Comparison of ENCODE assay signal across 19 cellular contexts in the genomic region with DNA sequence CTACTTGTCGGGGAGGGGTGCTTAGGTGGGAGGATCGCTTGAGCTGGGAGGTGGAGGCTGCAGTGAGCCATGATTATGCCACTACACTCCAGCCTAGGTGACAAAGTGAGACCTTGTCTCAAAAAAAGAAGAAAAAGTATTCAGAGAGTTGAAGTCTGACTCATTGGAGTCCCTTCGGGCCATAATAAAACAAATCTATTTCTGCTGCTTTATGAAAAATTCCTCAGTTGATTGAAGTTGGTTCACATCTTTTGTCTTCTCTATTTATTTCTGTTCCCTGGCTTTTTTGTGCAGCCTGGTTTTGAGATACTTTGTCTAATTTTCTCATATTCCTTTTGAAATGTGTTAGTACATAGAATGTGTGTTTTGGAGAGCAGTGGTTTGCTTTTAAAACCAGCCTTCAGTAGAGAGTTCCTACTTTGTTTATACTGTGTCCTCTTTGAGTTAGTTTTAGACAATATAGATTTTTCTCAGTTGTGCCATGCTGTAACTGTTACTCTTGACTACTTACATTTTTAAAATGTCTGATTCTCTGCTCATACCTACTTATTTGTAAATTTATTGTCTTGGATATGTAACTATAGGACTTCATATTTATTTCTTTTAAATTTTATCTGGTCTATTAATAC. TPM values are rescaled to one million over a fixed set of nuclear protein-coding genes. Genes with fewer than 3 reads are reported as not detected.
DNase-seq lines count a peak whose midpoint lies in the region; ATAC-seq and TF ChIP-seq lines count a peak whose summit lies in the region.
"Had no signal": no experiment of that assay in that cellular context is flagged by ENCODE, and none has a peak within 500 bp of the region (broad histone marks: within the 10 kb centered on the region; RNA-seq: fewer than 3 reads in every experiment).

No MANE protein-coding gene starts in this region.

- H3K36me3 ChIP-seq in mucosa of descending colon (ENCODE audit: low read depth): no peaks in the 10 kb centered on the region

- H3K9me3 ChIP-seq in H9 (ENCODE audit: control insufficient read depth, low read depth, low read length) (no peaks in the 10 kb centered on the region), mucosa of descending colon (no peaks in the 10 kb centered on the region)
- H3K9me3 ChIP-seq: Caco-2, upper lobe of right lung had no signal

- ATAC-seq in memory B cell (ENCODE audit: low read depth): no peak
- no peak for ATAC-seq in HG03097 (IDR thresholded peaks at IDR 0.05; ENCODE audit: low FRiP score, unreplicated experiment)
- ATAC-seq in mucosa of descending colon: no peak
- ATAC-seq: upper lobe of right lung had no signal

- intact Hi-C loops in mucosa of descending colon (cut with DNase I, micrococcal nuclease): no loop called here

- H3K4me2 ChIP-seq in H9 (ENCODE audit: insufficient read depth, insufficient read length, low read length): no peak overlapping the region

- no peak overlapping the region for H3K4me3 ChIP-seq in mucosa of descending colon
- H3K4me3 ChIP-seq: upper lobe of right lung had no signal

- H3K36me3 Mint-ChIP-seq in H9 (ENCODE audit: insufficient read depth in 1 of 3, low read depth in 3 of 3) (peaks cover 6 to 53% (median 41%) of the 10 kb centered on the region in 3 experiments; a peak in 6 of 7 replicates), brain (peaks cover 79% of the 10 kb centered on the region), memory B cell (peaks cover 20% of the 10 kb centered on the region)

- H3K4me3 Mint-ChIP-seq in H9 (no peak overlapping the region), brain (no peak overlapping the region), memory B cell (no peak overlapping the region)
- H3K4me3 Mint-ChIP-seq: activated naive CD4-positive, alpha-beta T cell treated with anti-CD3 and anti-CD28 coated beads, Interleukin-2, amount 50 U/mL, for 24 hours; T-helper 2 cell treated with Interferon-gamma antibody and Interleukin-4, amounts not matched to agents 5 μg/mL and 100 μg/mL, for 36 hours had no signal

- H2BK12ac ChIP-seq in H9 (ENCODE audit: insufficient read length, low read depth, low read length): no peak overlapping the region

- H3K9ac ChIP-seq in H9 (ENCODE audit: extremely low read depth, insufficient read length, low read length): no peak overlapping the region

- no CpG with 5 or more reads among the region's 3 CpGs for WGBS in H9 (ENCODE audit: extremely low coverage, insufficient read length, low lambda C conversion rate)

- H4K20me1 ChIP-seq in H9 (ENCODE audit: control insufficient read depth, insufficient read depth, insufficient read length): no peaks in the 10 kb centered on the region

- no peak overlapping the region for H2BK5ac ChIP-seq in H9 (ENCODE audit: insufficient read length, low read length)

- no peaks in the 10 kb centered on the region for H3K79me2 ChIP-seq in H9 (ENCODE audit: insufficient read depth, low read length)

- H2AFZ ChIP-seq in H9 (ENCODE audit: low read length): no peak overlapping the region

- no peak overlapping the region for H3K56ac ChIP-seq in H9 (ENCODE audit: insufficient read length, low read depth, low read length)

- no peak overlapping the region for H3K4ac ChIP-seq in H9 (ENCODE audit: low read depth, low read length)

- H3K27me3 ChIP-seq in H9 (ENCODE audit: insufficient read depth, low read length): no peaks in the 10 kb centered on the region
- H3K27me3 ChIP-seq: upper lobe of right lung had no signal

- no peak overlapping the region for H3T11ph ChIP-seq in H9 (ENCODE audit: low read length)

- H3K4me1 ChIP-seq in H9 (ENCODE audit: insufficient read depth, low read length): no peaks in the 10 kb centered on the region
- no peaks in the 10 kb centered on the region for H3K4me1 ChIP-seq in mucosa of descending colon (ENCODE audit: low read depth)
- H3K4me1 ChIP-seq: Caco-2, upper lobe of right lung had no signal

- H4K8ac ChIP-seq in H9 (replicated peaks; ENCODE audit: insufficient read length, low read depth, low read length): no peak overlapping the region

- no peak overlapping the region for H3K27ac ChIP-seq in H9 (ENCODE audit: insufficient read length, low read depth, low read length)
- H3K27ac ChIP-seq: upper lobe of right lung had no signal

- H3K4me1 Mint-ChIP-seq in H9 (no peaks in the 10 kb centered on the region), brain (peaks cover 13% of the 10 kb centered on the region), memory B cell (peaks cover 8% of the 10 kb centered on the region)

- no peak overlapping the region for H2BK20ac ChIP-seq in H9 (ENCODE audit: low read depth, low read length, poor library complexity, severe bottlenecking)

- no peak overlapping the region for H3K23ac ChIP-seq in H9 (ENCODE audit: insufficient read length, low read depth, low read length)

- H2BK15ac ChIP-seq in H9 (ENCODE audit: low read depth, low read length): no peak overlapping the region

- H3K79me1 ChIP-seq in H9 (ENCODE audit: insufficient read depth, low read depth, low read length, poor library complexity, severe bottlenecking): no peaks in the 10 kb centered on the region

- H4K91ac ChIP-seq in H9 (ENCODE audit: insufficient read length, low read depth, low read length): no peak overlapping the region

- H3K9me3 Mint-ChIP-seq in H9 (no peaks in the 10 kb centered on the region), brain (no peaks in the 10 kb centered on the region), memory B cell (no peaks in the 10 kb centered on the region)
- H3K9me3 Mint-ChIP-seq: activated naive CD4-positive, alpha-beta T cell treated with anti-CD3 and anti-CD28 coated beads, Interleukin-2, amount 50 U/mL, for 24 hours; T-helper 2 cell treated with Interferon-gamma antibody and Interleukin-4, amounts not matched to agents 5 μg/mL and 100 μg/mL, for 36 hours had no signal

- no peaks in the 10 kb centered on the region for H3K23me2 ChIP-seq in H9 (ENCODE audit: insufficient read length, low read depth, low read length, poor library complexity, severe bottlenecking)

- no peak overlapping the region for H4K5ac ChIP-seq in H9 (ENCODE audit: insufficient read length, low read depth, low read length)

- no peak overlapping the region for H2BK120ac ChIP-seq in H9 (ENCODE audit: low read depth, low read length, poor library complexity, severe bottlenecking)

- TF ChIP-seq CTCF in H9 (conservative IDR thresholded peaks at IDR 0.05) (no peak), brain (conservative IDR thresholded peaks at IDR 0.05) (no peak), mucosa of descending colon (IDR thresholded peaks at IDR 0.05) (no peak)

- no peaks in the 10 kb centered on the region for H3K27me3 Mint-ChIP-seq in H9 (ENCODE audit: low read depth)
- H3K27me3 Mint-ChIP-seq in brain: no peaks in the 10 kb centered on the region
- H3K27me3 Mint-ChIP-seq in memory B cell: no peaks in the 10 kb centered on the region
- H3K27me3 Mint-ChIP-seq: activated naive CD4-positive, alpha-beta T cell treated with anti-CD3 and anti-CD28 coated beads, Interleukin-2, amount 50 U/mL, for 24 hours had no signal

- H2AK5ac ChIP-seq in H9 (ENCODE audit: insufficient read length, low read length): no peak overlapping the region

- H3K27ac Mint-ChIP-seq in H9: peak overlapping the region in 2 of 3 experiments; percentile 18 to 39; a peak in 3 of 7 replicates
- H3K27ac Mint-ChIP-seq in brain: peak overlapping the region in 3 of 5 experiments; percentile 39 to 74 (median 42)
- H3K27ac Mint-ChIP-seq in memory B cell: peak overlapping the region; percentile 28
- H3K27ac Mint-ChIP-seq: T-helper 2 cell treated with Interferon-gamma antibody and Interleukin-4, amounts not matched to agents 5 μg/mL and 100 μg/mL, for 36 hours had no signal

- peak; percentile 8 for DNase-seq in AG08396 (ENCODE audit: low spot score)
- no peak for DNase-seq in H9
- DNase-seq in memory B cell (ENCODE audit: low spot score in 2 of 2): no peak
- DNase-seq in NCI-H1417 (lab: John Stamatoyannopoulos, UW): no peak
- DNase-seq in mucosa of descending colon: no peak
- no peak for DNase-seq in NCI-H2171 (lab: John Stamatoyannopoulos, UW)
- DNase-seq: activated T-cell treated with anti-CD3 and anti-CD28 coated beads for 4 hours, Caco-2, cerebellar nuclear complex, head of caudate nucleus, KG1, NCI-H1417 treated with DMSO at 0.1 percent for 48 hours, NCI-H2227 treated with DMSO at 0.1 percent for 48 hours, Right ventricle myocardium superior, upper lobe of right lung had no signal

- H3K18ac ChIP-seq in H9 (ENCODE audit: insufficient read length, low read depth, low read length): no peak overlapping the region

- no peak overlapping the region for H3K14ac ChIP-seq in H9 (ENCODE audit: insufficient read depth, low read length)

RNA-seq across cellular contexts. Expression of gene LUC7L2, which starts 36.7 kb away (rescaled TPM):
- total RNA-seq in H9 (2021): 81.2 and 84.5 TPM in 2 replicates
- polyA plus RNA-seq in brain (ENCODE audit: insufficient read depth, low read depth, low replicate concordance): 74.7 TPM
- total RNA-seq in mucosa of descending colon: 10 to 100 TPM; 78.4 to 85.2 (median 82.0) TPM

RNA-seq across cellular contexts. Expression of gene FMC1, which starts 55.3 kb away (rescaled TPM):
- 10.9 and 16.0 TPM in 2 replicates for total RNA-seq in H9 (2021)
- polyA plus RNA-seq in brain (ENCODE audit: insufficient read depth, low read depth, low replicate concordance): 73.5 TPM
- total RNA-seq in mucosa of descending colon: 10 to 100 TPM; 12.3 to 17.3 (median 16.1) TPM
